9 cellular contexts compared by ENCODE assay signal in genomic region chr7:150876817-150877526, GRCh38. TPM values are rescaled to one million over a fixed set of nuclear protein-coding genes. Genes with fewer than 3 reads are reported as not detected.
DNase-seq lines count a peak whose midpoint lies in the region; ATAC-seq, FAIRE-seq and TF ChIP-seq lines count a peak whose summit lies in the region.
"Had no signal": no experiment of that assay in that cellular context is flagged by ENCODE, and none has a peak within 500 bp of the region (broad histone marks: within the 10 kb centered on the region; RNA-seq: fewer than 3 reads in every experiment).

No MANE protein-coding gene starts in this region.

- TF ChIP-seq CTCF in AG04449 (IDR thresholded peaks at IDR 0.05; ENCODE audit: insufficient read depth, low read length, missing control alignments) = peak; percentile 32
- TF ChIP-seq CTCF in VCaP (conservative IDR thresholded peaks at IDR 0.05) = peak; percentile 89
- peak; percentile 24 to 41 for TF ChIP-seq CTCF in left lung (IDR thresholded peaks at IDR 0.05)

- DNase-seq in AG04449 (ENCODE audit: low read depth, low spot score) (no peak), GM18507 (ENCODE audit: extremely low spot score, insufficient read length, low read depth) (peak; percentile 33), NCI-H2107 (lab: John Stamatoyannopoulos, UW) (peak; percentile 73), left lung (peak in 1 of 2 donors; percentile 64)
- peak; percentile 23 for DNase-seq in stimulated activated CD8-positive, alpha-beta memory T cell treated with anti-CD3 and anti-CD28 coated beads, Interleukin-4, amount 100 ng/mL, for 24 hours (ENCODE audit: low read depth)

- H3K4me1 ChIP-seq in left lung = peaks cover 0 to 9% of the 10 kb centered on the region in 2 donors

- H3K27ac Mint-ChIP-seq in dendritic cell treated with granulocyte-macrophage colony-stimulating factor and Interleukin-4, amounts not matched to agents 40 ng/mL and 50 ng/mL, for 4 days = peak overlapping the region; percentile 45

- H3K36me3 ChIP-seq in left lung = no peaks in the 10 kb centered on the region

- peaks cover 0 to 22% of the 10 kb centered on the region in 2 donors for H3K9me3 ChIP-seq in left lung

- CTCF ChIA-PET in AG04449 (lab: Yijun Ruan, JAX) = interaction anchor here (1.3 kb wide), 1 partner anchor 8 kb away, joined by 3 read pairs; no protein-coding TSS in a partner anchor

- peaks cover 0 to 11% of the 10 kb centered on the region in 2 donors for H3K27me3 ChIP-seq in left lung

- H3K36me3 Mint-ChIP-seq in dendritic cell treated with granulocyte-macrophage colony-stimulating factor and Interleukin-4, amounts not matched to agents 40 ng/mL and 50 ng/mL, for 4 days (ENCODE audit: low read depth) = peaks cover 7% of the 10 kb centered on the region

- intact Hi-C loops in dendritic cell treated with granulocyte-macrophage colony-stimulating factor and Interleukin-4, amounts not matched to agents 40 ng/mL and 50 ng/mL, for 4 days (cut with micrococcal nuclease) = loop anchor here (1.0 to 10.0 kb wide), 2 partner anchors 72 to 98 kb away; partner anchors contain the start of genes TMEM176A and TMEM176B
- intact Hi-C loops in left lung (cut with DNase I) = no loop called here

- H3K4me3 Mint-ChIP-seq in dendritic cell treated with granulocyte-macrophage colony-stimulating factor and Interleukin-4, amounts not matched to agents 40 ng/mL and 50 ng/mL, for 4 days = peak overlapping the region; percentile 42

- H3K27ac ChIP-seq in VCaP = peak overlapping the region; percentile 63
- no peak overlapping the region for H3K27ac ChIP-seq in left lung

- H3K4me3 ChIP-seq in AG04449 (ENCODE audit: low read depth, low read length) (no peak overlapping the region), left lung (no peak overlapping the region)

- ATAC-seq in left lung (peak; percentile 88), GM19463 (IDR thresholded peaks at IDR 0.05; ENCODE audit: unreplicated experiment) (no peak)

- POLR2A ChIA-PET in AG04449 (lab: Yijun Ruan, JAX) = no interaction called here

- peaks cover 11% of the 10 kb centered on the region for H3K4me1 Mint-ChIP-seq in dendritic cell treated with granulocyte-macrophage colony-stimulating factor and Interleukin-4, amounts not matched to agents 40 ng/mL and 50 ng/mL, for 4 days (ENCODE audit: low read depth)

- no peak for FAIRE-seq in GM18507 (lab: Jason Lieb, UNC)

- H3K9me3 Mint-ChIP-seq in dendritic cell treated with granulocyte-macrophage colony-stimulating factor and Interleukin-4, amounts not matched to agents 40 ng/mL and 50 ng/mL, for 4 days = peaks cover 27% of the 10 kb centered on the region

- peaks cover 18% of the 10 kb centered on the region for H3K27me3 Mint-ChIP-seq in dendritic cell treated with granulocyte-macrophage colony-stimulating factor and Interleukin-4, amounts not matched to agents 40 ng/mL and 50 ng/mL, for 4 days

RNA-seq across cellular contexts. Expression of gene AOC1, which starts 24.7 kb away (rescaled TPM):
- under 1 TPM; 0.34 to 0.70 TPM for total RNA-seq in left lung
- total RNA-seq: temporal lobe had no signal

Comparison
In these comparisons a context has a peak if more than half of its experiments do, and no peak if none do; other contexts are left out.
1. CTCF ChIP-seq: peak in every context shown above with its lines; median percentile 89 in VCaP; 32 in left lung; 32 in AG04449.